Comparison of ENCODE assay signal across 18 cellular contexts in genomic region chr1:38624341-38625039, GRCh38.
DNase-seq lines count a peak whose midpoint lies in the region; ATAC-seq lines count a peak whose summit lies in the region.
"Had no signal": no experiment of that assay in that cellular context is flagged by ENCODE, and none has a peak within 500 bp of the region (broad histone marks: within the 10 kb centered on the region; RNA-seq: fewer than 3 reads in every experiment).

No MANE protein-coding gene starts in this region.

- H4K8ac ChIP-seq in neuronal stem cell (ENCODE audit: low read depth, low read length) = no peak overlapping the region

- peaks cover 0 to 2% (median 0%) of the 10 kb centered on the region in 3 experiments for H3K27me3 ChIP-seq in neuronal stem cell (ENCODE audit: control insufficient read depth in 3 of 3, insufficient read depth in 3 of 3, low read depth in 1 of 3, low read length in 3 of 3)
- H3K27me3 ChIP-seq: BLaER1 treated with 17β-estradiol and CSF1 and Interleukin-3, amounts not matched to agents 10 nM and 100 nM; Peyer's patch had no signal

- no peak for ATAC-seq in GM18909 (IDR thresholded peaks at IDR 0.05; ENCODE audit: poor library complexity, unreplicated experiment)

- no peak overlapping the region for H3K23ac ChIP-seq in neuronal stem cell (ENCODE audit: low read depth, low read length, poor library complexity)

- no peak overlapping the region for H3K4me2 ChIP-seq in neuronal stem cell (ENCODE audit: insufficient read depth, low read length, poor library complexity, severe bottlenecking)
- H3K4me2 ChIP-seq: BLaER1 treated with 17β-estradiol and CSF1 and Interleukin-3, amounts not matched to agents 10 nM and 100 nM had no signal

- no peak overlapping the region for H2BK120ac ChIP-seq in neuronal stem cell (ENCODE audit: low read depth, low read length)

- H3K9me3 ChIP-seq in neuronal stem cell (replicated peaks in 1 of 2; ENCODE audit: control insufficient read depth in 2 of 2, insufficient read depth in 1 of 2, low read depth in 1 of 2, low read length in 2 of 2) = no peaks in the 10 kb centered on the region
- H3K9me3 ChIP-seq: Peyer's patch had no signal

- no peak overlapping the region for H4K91ac ChIP-seq in neuronal stem cell (ENCODE audit: low read depth, low read length, poor library complexity)

- H3K4me1 ChIP-seq in neuronal stem cell (ENCODE audit: control insufficient read depth in 2 of 2, insufficient read depth in 1 of 2, low read depth in 1 of 2, low read length in 2 of 2) = peaks cover 0 to 13% of the 10 kb centered on the region in 2 donors
- H3K4me1 ChIP-seq: Peyer's patch had no signal

- peak overlapping the region; percentile 38 for H3K27ac ChIP-seq in neuronal stem cell (replicated peaks; ENCODE audit: low read length)
- H3K27ac ChIP-seq: BLaER1 treated with 17β-estradiol and CSF1 and Interleukin-3, amounts not matched to agents 10 nM and 100 nM; Peyer's patch had no signal

- peak overlapping the region; percentile 88 for H3K18ac ChIP-seq in neuronal stem cell (ENCODE audit: low read length)

- DNase-seq in NCI-H1417 (lab: John Stamatoyannopoulos, UW) = peak in 2 of 3 experiments; percentile 31 to 75
- DNase-seq in NCI-H1417 treated with DMSO at 0.1 percent for 48 hours (lab: John Stamatoyannopoulos, UW) = no peak
- peak; percentile 95 for DNase-seq in NCI-H2107 treated with DMSO at 0.1 percent for 48 hours (lab: John Stamatoyannopoulos, UW; ENCODE audit: unreplicated experiment)
- peak; percentile 59 for DNase-seq in cerebellum (ENCODE audit: low spot score)
- no peak for DNase-seq in neuronal stem cell (ENCODE audit: low spot score)
- DNase-seq in NCI-H1048 (lab: John Stamatoyannopoulos, UW) = no peak
- no peak for DNase-seq in SIG-M5 (lab: John Stamatoyannopoulos, UW)
- DNase-seq: 8988T, DMS53, HFFc6, KG1, NCI-H1092 treated with DMSO at 0.1 percent for 48 hours, NCI-H446 treated with DMSO at 0.1 percent for 48 hours, NCI-H774, Peyer's patch, SHP77 treated with DMSO at 0.1 percent for 48 hours had no signal

- H3K14ac ChIP-seq in neuronal stem cell (ENCODE audit: low read length) = no peak overlapping the region

- H3K36me3 ChIP-seq in neuronal stem cell (replicated peaks in 1 of 2; ENCODE audit: control insufficient read depth in 2 of 2, insufficient read depth in 2 of 2, low read length in 2 of 2) = no peaks in the 10 kb centered on the region
- H3K36me3 ChIP-seq: BLaER1 treated with 17β-estradiol and CSF1 and Interleukin-3, amounts not matched to agents 10 nM and 100 nM; Peyer's patch had no signal

- H2BK5ac ChIP-seq in neuronal stem cell (ENCODE audit: low read length) = peak overlapping the region; percentile 85

- no peak overlapping the region for H3K4me3 ChIP-seq in neuronal stem cell (ENCODE audit: low read length in 2 of 2)
- H3K4me3 ChIP-seq: BLaER1 treated with 17β-estradiol and CSF1 and Interleukin-3, amounts not matched to agents 10 nM and 100 nM; Peyer's patch had no signal

- H2AK5ac ChIP-seq in neuronal stem cell (ENCODE audit: low read depth, low read length) = peak overlapping the region; percentile 2

- no peaks in the 10 kb centered on the region for H3K79me1 ChIP-seq in neuronal stem cell (ENCODE audit: low read depth, low read length)

- H2AFZ ChIP-seq in neuronal stem cell (ENCODE audit: low read length) = no peak overlapping the region

- no peak overlapping the region for H2BK12ac ChIP-seq in neuronal stem cell (ENCODE audit: low read length)

- H3K4ac ChIP-seq in neuronal stem cell (ENCODE audit: low read length) = no peak overlapping the region

- no peak overlapping the region for H2BK15ac ChIP-seq in neuronal stem cell (ENCODE audit: low read length)

- H3K9ac ChIP-seq in neuronal stem cell (ENCODE audit: low read depth, low read length, poor library complexity) = no peak overlapping the region
- H3K9ac ChIP-seq: BLaER1 treated with 17β-estradiol and CSF1 and Interleukin-3, amounts not matched to agents 10 nM and 100 nM had no signal

- no CpG with 5 or more reads among the region's 13 CpGs for WGBS in neuronal stem cell (ENCODE audit: extremely low coverage in 2 of 2, insufficient read length in 2 of 2, insufficient replicate concordance in 1 of 2), 2 donors

Comparison
In these comparisons a context has a peak if more than half of its experiments do, and no peak if none do; other contexts are left out.
1. DNase-seq: peak in NCI-H1417 (2 of 3), NCI-H2107 treated with DMSO at 0.1 percent for 48 hours (single experiment) and cerebellum (single experiment); none in NCI-H1417 treated with DMSO at 0.1 percent for 48 hours (single experiment), neuronal stem cell (single experiment), NCI-H1048 (single experiment) and SIG-M5 (single experiment).